In the genomic region with DNA sequence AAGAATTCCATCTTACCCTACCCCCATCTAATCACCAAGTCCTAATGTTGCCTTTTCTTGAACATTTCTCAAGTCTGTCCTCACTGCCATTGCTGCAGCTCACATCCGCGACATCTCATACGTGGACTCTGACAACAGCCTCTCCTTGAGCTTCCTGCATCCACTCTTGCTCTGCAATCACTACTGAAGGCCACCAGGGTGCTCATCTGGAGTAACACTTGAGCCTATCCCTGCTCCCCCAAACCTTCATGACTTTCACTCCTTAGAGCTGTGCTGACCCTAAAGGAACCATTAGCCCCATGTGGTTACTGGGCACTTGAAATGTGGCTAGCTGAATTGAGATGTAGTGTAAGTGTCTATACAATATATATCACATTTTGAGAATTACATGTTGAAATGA, we compare ENCODE assay signal across 19 cellular contexts. TPM values are rescaled to one million over a fixed set of nuclear protein-coding genes. Genes with fewer than 3 reads are reported as not detected.
DNase-seq lines count a peak whose midpoint lies in the region; ATAC-seq and TF ChIP-seq lines count a peak whose summit lies in the region.
"Had no signal": no experiment of that assay in that cellular context is flagged by ENCODE, and none has a peak within 500 bp of the region (broad histone marks: within the 10 kb centered on the region; RNA-seq: fewer than 3 reads in every experiment).

No MANE protein-coding gene starts in this region.

- H3K9me3 Mint-ChIP-seq in stimulated activated effector memory CD8-positive, alpha-beta T cell treated with anti-CD3 and anti-CD28 coated beads, Interleukin-12 subunit alpha, Interleukin-12 subunit beta, amount 100 ng/mL, for 72 hours, result no peaks in the 10 kb centered on the region
- H3K9me3 Mint-ChIP-seq: CD8-positive, alpha-beta memory T cell had no signal

- H3K4me3 ChIP-seq in HCT116 (replicated peaks in 1 of 2; ENCODE audit: low read depth in 1 of 2, low read length in 2 of 2) (no peak overlapping the region), brain microvascular endothelial cell (ENCODE audit: low read depth, low read length) (no peak overlapping the region)
- H3K4me3 ChIP-seq: BLaER1 had no signal

- POLR2A ChIA-PET in HCT116 (lab: Charles Lee), result no interaction called here

- DNase-seq in DMS53 (lab: John Stamatoyannopoulos, UW) (peak; percentile 7), DMS53 treated with DMSO at 0.1 percent for 48 hours (lab: John Stamatoyannopoulos, UW; ENCODE audit: unreplicated experiment) (no peak), HCT116 (ENCODE audit: low read depth, low spot score) (no peak), brain microvascular endothelial cell (no peak), GM13976 (ENCODE audit: low spot score) (no peak)
- DNase-seq in stimulated activated effector memory CD8-positive, alpha-beta T cell treated with anti-CD3 and anti-CD28 coated beads, Interleukin-12 subunit alpha, Interleukin-12 subunit beta, amount 100 ng/mL, for 72 hours (ENCODE audit: low spot score in 2 of 2), result no peak
- DNase-seq in activated naive CD4-positive, alpha-beta T cell (lab: John Stamatoyannopoulos, UW), result no peak
- no peak for DNase-seq in activated CD4-positive, alpha-beta T cell treated with anti-CD3 and anti-CD28 coated beads for 4 hours
- DNase-seq: CD8-positive, alpha-beta memory T cell; Karpas-422; MM.1S; NCI-H1105; NCI-H187 treated with DMSO at 0.1 percent for 48 hours; NCI-H510A treated with DMSO at 0.1 percent for 48 hours; SIG-M5 had no signal

- no peaks in the 10 kb centered on the region for H3K4me1 ChIP-seq in HCT116 (ENCODE audit: control insufficient read depth in 1 of 2, insufficient read depth in 2 of 2, low read length in 2 of 2)

- H3K27me3 ChIP-seq in HCT116 (ENCODE audit: insufficient read depth, low read length) (no peaks in the 10 kb centered on the region), brain microvascular endothelial cell (replicated peaks) (no peaks in the 10 kb centered on the region)
- H3K27me3 ChIP-seq: BLaER1 had no signal

- H3K4me2 ChIP-seq in HCT116 (ENCODE audit: low read length), result no peak overlapping the region
- H3K4me2 ChIP-seq: BLaER1 had no signal

- no peaks in the 10 kb centered on the region for H4K20me1 ChIP-seq in HCT116 (ENCODE audit: insufficient read depth)
- H4K20me1 ChIP-seq: BLaER1 had no signal

- H2AFZ ChIP-seq in HCT116 (ENCODE audit: low read depth, low read length, poor library complexity, severe bottlenecking), result no peak overlapping the region

- intact Hi-C loops in HCT116 (cut with micrococcal nuclease), result no loop called here

- CTCF ChIA-PET in HCT116 (lab: Charles Lee), result no interaction called here

- no peak overlapping the region for H3K27ac ChIP-seq in HCT116 (ENCODE audit: low read depth, low read length)
- no peak overlapping the region for H3K27ac ChIP-seq in brain microvascular endothelial cell
- H3K27ac ChIP-seq: 22Rv1, BLaER1 had no signal

- no peak for TF ChIP-seq RAD21 in HCT116 (IDR thresholded peaks at IDR 0.05; ENCODE audit: low read depth)

- no peaks in the 10 kb centered on the region for H3K9me2 ChIP-seq in HCT116 (ENCODE audit: insufficient read depth)

- in situ Hi-C loops in brain microvascular endothelial cell (cut with HindIII; ENCODE audit: low pct_ligation_motif_present, low sequenced_read_pairs), result no loop called here
- in situ Hi-C loops in GM13976 (cut with MboI; ENCODE audit: low sequenced_read_pairs, unreplicated experiment), result no loop called here

- ATAC-seq in HCT116, result peak; percentile 71
- ATAC-seq in stimulated activated effector memory CD8-positive, alpha-beta T cell treated with anti-CD3 and anti-CD28 coated beads, Interleukin-12 subunit alpha, Interleukin-12 subunit beta, amount 100 ng/mL, for 72 hours, result peak; percentile 8
- ATAC-seq: HepG2 had no signal

- RAD21 ChIA-PET in HCT116 (lab: Charles Lee; ENCODE audit: low non-redundant PET in 1 of 2, low total read pairs in 2 of 2, uncharacterized antibody in 2 of 2, unreplicated experiment in 2 of 2), result no interaction called here

- TF ChIP-seq CTCF in HCT116 (IDR thresholded peaks at IDR 0.05 in 2 of 3, conservative IDR thresholded peaks at IDR 0.05 in 1 of 3; ENCODE audit: borderline replicate concordance in 1 of 3, insufficient read depth in 1 of 3, low read depth in 2 of 3, low read length in 2 of 3), result peak in 1 of 3 experiments; percentile 8; a peak in 1 of 6 replicates
- TF ChIP-seq CTCF in brain microvascular endothelial cell (IDR thresholded peaks at IDR 0.05; ENCODE audit: low read depth, low read length, missing control alignments), result peak; percentile 26
- TF ChIP-seq CTCF in GM13976 (IDR thresholded peaks at IDR 0.05; ENCODE audit: borderline replicate concordance, control extremely low read depth, extremely low read depth, insufficient read depth, missing control alignments), result no peak

- no peaks in the 10 kb centered on the region for H3K36me3 Mint-ChIP-seq in stimulated activated effector memory CD8-positive, alpha-beta T cell treated with anti-CD3 and anti-CD28 coated beads, Interleukin-12 subunit alpha, Interleukin-12 subunit beta, amount 100 ng/mL, for 72 hours
- H3K36me3 Mint-ChIP-seq: CD8-positive, alpha-beta memory T cell had no signal

- no peak overlapping the region for H3K9ac ChIP-seq in HCT116 (ENCODE audit: low read length)
- H3K9ac ChIP-seq: BLaER1 had no signal

- no peak overlapping the region for H3K4me3 Mint-ChIP-seq in stimulated activated effector memory CD8-positive, alpha-beta T cell treated with anti-CD3 and anti-CD28 coated beads, Interleukin-12 subunit alpha, Interleukin-12 subunit beta, amount 100 ng/mL, for 72 hours
- H3K4me3 Mint-ChIP-seq: CD8-positive, alpha-beta memory T cell had no signal

- H3K4me1 Mint-ChIP-seq in stimulated activated effector memory CD8-positive, alpha-beta T cell treated with anti-CD3 and anti-CD28 coated beads, Interleukin-12 subunit alpha, Interleukin-12 subunit beta, amount 100 ng/mL, for 72 hours, result peaks cover 5% of the 10 kb centered on the region

- no peak for TF ChIP-seq POLR2A in HCT116 (IDR thresholded peaks at IDR 0.05; ENCODE audit: borderline replicate concordance, extremely low read depth, insufficient read depth, insufficient read length)

- no peaks in the 10 kb centered on the region for H3K9me3 ChIP-seq in HCT116 (ENCODE audit: control insufficient read depth in 1 of 2, insufficient read depth in 1 of 2, low read depth in 1 of 2, low read length in 2 of 2)

- H3K36me3 ChIP-seq in HCT116 (ENCODE audit: control insufficient read depth in 1 of 2, insufficient read depth in 2 of 2, low read length in 2 of 2) (no peaks in the 10 kb centered on the region), brain microvascular endothelial cell (replicated peaks) (no peaks in the 10 kb centered on the region)
- H3K36me3 ChIP-seq: BLaER1 had no signal

- H3K79me2 ChIP-seq in HCT116 (ENCODE audit: insufficient read depth, low read length), result no peaks in the 10 kb centered on the region

- BruUV-seq in HCT116 (replicated peaks; lab: Mats Ljungman, UMichigan), result no TSS peak

- H3K27ac Mint-ChIP-seq in stimulated activated effector memory CD8-positive, alpha-beta T cell treated with anti-CD3 and anti-CD28 coated beads, Interleukin-12 subunit alpha, Interleukin-12 subunit beta, amount 100 ng/mL, for 72 hours, result no peak overlapping the region
- H3K27ac Mint-ChIP-seq: CD8-positive, alpha-beta memory T cell had no signal

TF ChIP-seq in HCT116, 20 proteins besides CTCF, POLR2A, EP300 and RAD21 (continues in another document):
- TF ChIP-seq FOSL1 (IDR thresholded peaks at IDR 0.05; ENCODE audit: low read depth) (no peak), CEBPB (IDR thresholded peaks at IDR 0.05; ENCODE audit: low read depth) (no peak), POLR2AphosphoS5 (IDR thresholded peaks at IDR 0.05; ENCODE audit: low read depth, low read length) (no peak)
- TF ChIP-seq, protein P1, sequence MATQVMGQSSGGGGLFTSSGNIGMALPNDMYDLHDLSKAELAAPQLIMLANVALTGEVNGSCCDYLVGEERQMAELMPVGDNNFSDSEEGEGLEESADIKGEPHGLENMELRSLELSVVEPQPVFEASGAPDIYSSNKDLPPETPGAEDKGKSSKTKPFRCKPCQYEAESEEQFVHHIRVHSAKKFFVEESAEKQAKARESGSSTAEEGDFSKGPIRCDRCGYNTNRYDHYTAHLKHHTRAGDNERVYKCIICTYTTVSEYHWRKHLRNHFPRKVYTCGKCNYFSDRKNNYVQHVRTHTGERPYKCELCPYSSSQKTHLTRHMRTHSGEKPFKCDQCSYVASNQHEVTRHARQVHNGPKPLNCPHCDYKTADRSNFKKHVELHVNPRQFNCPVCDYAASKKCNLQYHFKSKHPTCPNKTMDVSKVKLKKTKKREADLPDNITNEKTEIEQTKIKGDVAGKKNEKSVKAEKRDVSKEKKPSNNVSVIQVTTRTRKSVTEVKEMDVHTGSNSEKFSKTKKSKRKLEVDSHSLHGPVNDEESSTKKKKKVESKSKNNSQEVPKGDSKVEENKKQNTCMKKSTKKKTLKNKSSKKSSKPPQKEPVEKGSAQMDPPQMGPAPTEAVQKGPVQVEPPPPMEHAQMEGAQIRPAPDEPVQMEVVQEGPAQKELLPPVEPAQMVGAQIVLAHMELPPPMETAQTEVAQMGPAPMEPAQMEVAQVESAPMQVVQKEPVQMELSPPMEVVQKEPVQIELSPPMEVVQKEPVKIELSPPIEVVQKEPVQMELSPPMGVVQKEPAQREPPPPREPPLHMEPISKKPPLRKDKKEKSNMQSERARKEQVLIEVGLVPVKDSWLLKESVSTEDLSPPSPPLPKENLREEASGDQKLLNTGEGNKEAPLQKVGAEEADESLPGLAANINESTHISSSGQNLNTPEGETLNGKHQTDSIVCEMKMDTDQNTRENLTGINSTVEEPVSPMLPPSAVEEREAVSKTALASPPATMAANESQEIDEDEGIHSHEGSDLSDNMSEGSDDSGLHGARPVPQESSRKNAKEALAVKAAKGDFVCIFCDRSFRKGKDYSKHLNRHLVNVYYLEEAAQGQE (IDR thresholded peaks at IDR 0.05; ENCODE audit: low read depth), result no peak
- TF ChIP-seq, protein P2, sequence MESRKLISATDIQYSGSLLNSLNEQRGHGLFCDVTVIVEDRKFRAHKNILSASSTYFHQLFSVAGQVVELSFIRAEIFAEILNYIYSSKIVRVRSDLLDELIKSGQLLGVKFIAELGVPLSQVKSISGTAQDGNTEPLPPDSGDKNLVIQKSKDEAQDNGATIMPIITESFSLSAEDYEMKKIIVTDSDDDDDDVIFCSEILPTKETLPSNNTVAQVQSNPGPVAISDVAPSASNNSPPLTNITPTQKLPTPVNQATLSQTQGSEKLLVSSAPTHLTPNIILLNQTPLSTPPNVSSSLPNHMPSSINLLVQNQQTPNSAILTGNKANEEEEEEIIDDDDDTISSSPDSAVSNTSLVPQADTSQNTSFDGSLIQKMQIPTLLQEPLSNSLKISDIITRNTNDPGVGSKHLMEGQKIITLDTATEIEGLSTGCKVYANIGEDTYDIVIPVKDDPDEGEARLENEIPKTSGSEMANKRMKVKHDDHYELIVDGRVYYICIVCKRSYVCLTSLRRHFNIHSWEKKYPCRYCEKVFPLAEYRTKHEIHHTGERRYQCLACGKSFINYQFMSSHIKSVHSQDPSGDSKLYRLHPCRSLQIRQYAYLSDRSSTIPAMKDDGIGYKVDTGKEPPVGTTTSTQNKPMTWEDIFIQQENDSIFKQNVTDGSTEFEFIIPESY (IDR thresholded peaks at IDR 0.05; ENCODE audit: extremely low read depth, insufficient replicate concordance, low read length), result no peak

RNA-seq across cellular contexts. Expression of a gene that starts 46.4 kb away (rescaled TPM):
- total RNA-seq in HCT116 (2021; ENCODE audit: unreplicated experiment), result not detected
- not detected in 2 replicates for polyA plus RNA-seq in HCT116 (2012)
- total RNA-seq: CD8-positive, alpha-beta memory T cell; Daoy; HepG2 had no signal
- polyA plus RNA-seq: CD8-positive, alpha-beta memory T cell; HepG2 had no signal
